9 cellular contexts compared by ENCODE assay signal in genomic region chr10:68992721-68993440, GRCh38. TPM values are rescaled to one million over a fixed set of nuclear protein-coding genes. Genes with fewer than 3 reads are reported as not detected.
DNase-seq lines count a peak whose midpoint lies in the region; ATAC-seq and TF ChIP-seq lines count a peak whose summit lies in the region.
"Had no signal": no experiment of that assay in that cellular context is flagged by ENCODE, and none has a peak within 500 bp of the region (broad histone marks: within the 10 kb centered on the region; RNA-seq: fewer than 3 reads in every experiment).

No MANE protein-coding gene starts in this region.

- peak overlapping the region; percentile 6; the same call in 1 of the 2 replicates for H3K27ac ChIP-seq in SJSA1

- H3K4me1 Mint-ChIP-seq in endothelial cell (ENCODE audit: unreplicated experiment): peaks cover 29% of the 10 kb centered on the region

- H3K36me3 Mint-ChIP-seq in endothelial cell (ENCODE audit: low read depth, unreplicated experiment): no peaks in the 10 kb centered on the region

- no peaks in the 10 kb centered on the region for H3K27me3 ChIP-seq in SJSA1 (replicated peaks)

- no peaks in the 10 kb centered on the region for H3K9me3 ChIP-seq in SJSA1 (replicated peaks)

- no peaks in the 10 kb centered on the region for H3K9me3 Mint-ChIP-seq in endothelial cell (ENCODE audit: unreplicated experiment)

- H3K36me3 ChIP-seq in SJSA1: peaks cover 15% of the 10 kb centered on the region; the same call in 1 of the 2 replicates

- TF ChIP-seq CTCF in fibroblast of pulmonary artery (IDR thresholded peaks at IDR 0.05; ENCODE audit: low read length, missing control alignments) (no peak), endothelial cell (IDR thresholded peaks at IDR 0.05; ENCODE audit: unreplicated experiment) (no peak)

- no peak overlapping the region for H3K4me3 Mint-ChIP-seq in endothelial cell (ENCODE audit: unreplicated experiment)

- H3K27ac Mint-ChIP-seq in endothelial cell (ENCODE audit: unreplicated experiment): no peak overlapping the region

- DNase-seq in AG20443 (ENCODE audit: low spot score) (peak; percentile 86), SJSA1 (ENCODE audit: low read depth in 1 of 2, low spot score in 2 of 2) (peak in 1 of 2 experiments; percentile 20), fibroblast of pulmonary artery (ENCODE audit: low read depth) (peak; percentile 89), posterior vena cava (ENCODE audit: low spot score) (peak; percentile 81), endothelial cell (ENCODE audit: low spot score) (no peak), DMS53 treated with DMSO at 0.1 percent for 48 hours (lab: John Stamatoyannopoulos, UW; ENCODE audit: unreplicated experiment) (no peak)
- DNase-seq: MV-4-11 had no signal

- intact Hi-C loops in posterior vena cava (cut with DNase I): loop anchor here in 1 of 2 donors (10.0 kb wide), 2 partner anchors 102 to 1002 kb away; no protein-coding TSS in a partner anchor

- H3K27me3 Mint-ChIP-seq in endothelial cell (ENCODE audit: unreplicated experiment): no peaks in the 10 kb centered on the region

- H3K4me3 ChIP-seq in SJSA1 (no peak overlapping the region), fibroblast of pulmonary artery (replicated peaks; ENCODE audit: low read depth, low read length) (no peak overlapping the region)

- ATAC-seq in HG02840 (IDR thresholded peaks at IDR 0.05; ENCODE audit: low FRiP score, unreplicated experiment) (no peak), GM18511 (IDR thresholded peaks at IDR 0.05; ENCODE audit: unreplicated experiment) (no peak)

- H3K4me1 ChIP-seq in SJSA1 (replicated peaks): peaks cover 17% of the 10 kb centered on the region

RNA-seq across cellular contexts. Expression of gene KIFBP, which starts 4.3 kb away (rescaled TPM):
- total RNA-seq in SJSA1 (2014; rRNA removed; shearing (Covaris generic)): 65.4 and 73.4 TPM in 2 replicates
- total RNA-seq in posterior vena cava (10 to 100 TPM; 23.8 to 26.3 TPM), endothelial cell (ENCODE audit: unreplicated experiment) (26.2 TPM)

RNA-seq across cellular contexts. Expression of gene DDX21, which starts 36.9 kb away (rescaled TPM):
- 104 and 116 TPM in 2 replicates for total RNA-seq in SJSA1 (2014; rRNA removed; shearing (Covaris generic))
- total RNA-seq in posterior vena cava (10 to 100 TPM; 37.4 to 55.7 TPM), endothelial cell (ENCODE audit: unreplicated experiment) (38.5 TPM)

Comparison
In these comparisons a context has a peak if more than half of its experiments do, and no peak if none do; other contexts are left out.
1. DNase-seq: peak in AG20443 (single experiment), fibroblast of pulmonary artery (single experiment) and posterior vena cava (single experiment); none in endothelial cell (single experiment) and DMS53 treated with DMSO at 0.1 percent for 48 hours (single experiment).